In the genomic region with DNA sequence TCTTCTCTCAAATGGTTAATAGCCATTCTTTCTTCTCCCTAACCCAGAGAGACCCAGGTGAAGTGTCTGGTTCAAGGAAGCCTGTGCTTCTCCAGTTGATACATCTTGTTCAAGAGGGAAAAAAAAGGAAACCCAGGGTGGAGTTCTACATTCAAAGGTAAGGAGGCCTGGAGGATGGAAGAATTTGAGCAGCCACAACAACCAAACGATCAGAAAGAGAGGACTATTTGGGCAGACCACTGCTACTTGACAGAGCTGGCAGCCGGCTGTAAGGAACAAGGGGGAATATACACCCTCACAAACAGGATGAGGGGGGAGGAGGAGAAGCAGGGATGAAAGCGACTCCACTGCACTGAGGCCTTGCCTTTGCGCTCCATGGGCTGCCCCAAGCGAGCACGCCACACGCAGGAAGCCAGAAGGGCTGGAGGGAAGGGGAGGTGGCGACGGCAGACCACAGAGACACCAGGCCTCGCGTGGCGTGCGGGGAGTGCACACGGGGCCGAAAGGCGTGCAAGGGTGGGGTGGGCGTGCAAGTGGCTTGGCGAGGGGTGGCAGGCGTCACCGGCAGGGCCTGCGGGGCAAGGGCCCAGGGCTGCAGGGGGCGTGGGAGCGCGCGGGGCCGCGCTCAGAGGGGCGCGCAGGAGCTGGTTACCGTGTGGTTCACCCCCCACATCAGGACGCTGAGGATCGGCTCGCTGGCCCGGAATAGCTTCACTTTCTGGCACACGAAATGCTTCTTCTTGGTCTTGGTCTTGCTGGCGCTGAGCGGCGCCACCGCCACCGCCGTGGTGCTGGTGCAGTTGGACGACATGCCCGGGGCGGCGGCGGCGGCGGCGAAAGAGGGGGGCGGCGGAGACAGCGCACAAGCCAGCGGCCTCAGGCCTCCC, we compare ENCODE assay signal across 8 cellular contexts. TPM values are rescaled to one million over a fixed set of nuclear protein-coding genes. Genes with fewer than 3 reads are reported as not detected.
DNase-seq lines count a peak whose midpoint lies in the region; ATAC-seq and TF ChIP-seq lines count a peak whose summit lies in the region.

No MANE protein-coding gene starts in this region.

- no peaks in the 10 kb centered on the region for H3K9me3 Mint-ChIP-seq in immature natural killer cell

- intact Hi-C loops in spleen (cut with DNase I; ENCODE audit: low total_unique reads) = no loop called here

- no peak for TF ChIP-seq POLR2A in spleen (IDR thresholded peaks at IDR 0.05)

- no peaks in the 10 kb centered on the region for H3K27me3 ChIP-seq in HUES48 (ENCODE audit: control insufficient read depth, insufficient read depth, low read length)
- no peaks in the 10 kb centered on the region for H3K27me3 ChIP-seq in brain microvascular endothelial cell (replicated peaks)
- H3K27me3 ChIP-seq in spleen (replicated peaks in 1 of 7) = no peaks in the 10 kb centered on the region

- H3K27me3 Mint-ChIP-seq in immature natural killer cell (ENCODE audit: low read depth in 3 of 3) = peaks cover 0 to 6% (median 4%) of the 10 kb centered on the region in 3 donors

- H3K9me3 ChIP-seq in HUES48 (ENCODE audit: control insufficient read depth, insufficient read depth, low read length) (no peaks in the 10 kb centered on the region), spleen (no peaks in the 10 kb centered on the region)

- H3K4me1 ChIP-seq in HUES48 (ENCODE audit: control insufficient read depth, insufficient read depth, low read length) (peaks cover 12% of the 10 kb centered on the region; the same call in 1 of the 2 replicates), spleen (peaks cover 15 to 60% (median 40%) of the 10 kb centered on the region in 6 donors)

- peak overlapping the region; percentile 76 for H3K27ac ChIP-seq in HUES48 (ENCODE audit: low read depth, low read length)
- H3K27ac ChIP-seq in brain microvascular endothelial cell = peak overlapping the region; percentile 100
- H3K27ac ChIP-seq in spleen = peak overlapping the region; percentile 96 to 100 (median 99)

- peaks cover 38 to 46% of the 10 kb centered on the region in 2 donors for H3K4me1 Mint-ChIP-seq in immature natural killer cell

- in situ Hi-C loops in Caki2 (cut with HindIII; ENCODE audit: low pct_unique_long_range_greater_than_20kb, low sequenced_read_pairs) (no loop called here), brain microvascular endothelial cell (cut with HindIII; ENCODE audit: low pct_ligation_motif_present, low sequenced_read_pairs) (no loop called here)

- DNase-seq in Caki2 (ENCODE audit: low read depth) = peak; percentile 57
- DNase-seq in T-helper 9 cell = peak; percentile 51
- DNase-seq in brain microvascular endothelial cell = peak; percentile 33
- DNase-seq in immature natural killer cell = peak; percentile 66 to 72 (median 70)
- DNase-seq in spleen = peak; percentile 91

- H3K4me3 ChIP-seq in HUES48 (ENCODE audit: low read depth, low read length) (peak overlapping the region; percentile 84), brain microvascular endothelial cell (ENCODE audit: low read depth, low read length) (peak overlapping the region; percentile 88), spleen (peak overlapping the region; percentile 86 to 96 (median 92))

- H3K4me3 Mint-ChIP-seq in immature natural killer cell = peak overlapping the region; percentile 90 to 97 (median 94)

- peak overlapping the region; percentile 58; the same call in 1 of the 2 replicates for H3K9ac ChIP-seq in HUES48 (ENCODE audit: low read depth, low read length)

- WGBS in spleen, 5 donors = 0 to 2% (median 0%) methylated on average over 7 to 53 of the region's 53 CpGs

- H3K36me3 ChIP-seq in HUES48 (ENCODE audit: control insufficient read depth, insufficient read depth, low read length) (peaks cover 38% of the 10 kb centered on the region), brain microvascular endothelial cell (replicated peaks) (peaks cover 18% of the 10 kb centered on the region), spleen (peaks cover 0 to 51% (median 30%) of the 10 kb centered on the region in 6 donors)

- H3K27ac Mint-ChIP-seq in immature natural killer cell = peak overlapping the region; percentile 86 to 96 (median 92)

- peaks cover 4 to 23% (median 15%) of the 10 kb centered on the region in 3 donors for H3K36me3 Mint-ChIP-seq in immature natural killer cell

- peak; percentile 13 for ATAC-seq in GM21381 (IDR thresholded peaks at IDR 0.05; ENCODE audit: unreplicated experiment)
- ATAC-seq in HG02610 (IDR thresholded peaks at IDR 0.05; ENCODE audit: unreplicated experiment) = no peak

- TF ChIP-seq CTCF in brain microvascular endothelial cell (IDR thresholded peaks at IDR 0.05; ENCODE audit: low read depth, low read length, missing control alignments) (no peak), spleen (IDR thresholded peaks at IDR 0.05 in 8 of 11, conservative IDR thresholded peaks at IDR 0.05 in 3 of 11) (no peak)

RNA-seq across cellular contexts. Expression of gene PIP4K2B, which starts 0.5 kb away (rescaled TPM):
- total RNA-seq in Caki2 (2014; rRNA removed; shearing (Covaris generic); ENCODE audit: low replicate concordance) = 50.6 and 89.8 TPM in 2 replicates
- polyA plus RNA-seq in immature natural killer cell (10 to 100 TPM in 2 of 3 donors, 1 to 10 TPM in 1; 6.2 to 15.4 (median 12.5) TPM), spleen (10 to 100 TPM; 11.4 to 21.3 (median 12.2) TPM)
- 10 to 100 TPM; 30.9 to 48.4 (median 42.9) TPM for total RNA-seq in spleen

RNA-seq across cellular contexts. Expression of gene CWC25, which starts 26.3 kb away (rescaled TPM):
- total RNA-seq in Caki2 (2014; rRNA removed; shearing (Covaris generic); ENCODE audit: low replicate concordance) = 15.2 and 21.9 TPM in 2 replicates
- polyA plus RNA-seq in immature natural killer cell = 10 to 100 TPM in 1 of 3 donors, 1 to 10 TPM in 2; 4.3 to 11.1 (median 5.2) TPM
- 10 to 100 TPM; 23.6 to 32.8 (median 28.3) TPM for total RNA-seq in spleen
- polyA plus RNA-seq in spleen = 10 to 100 TPM; 14.7 to 26.7 (median 25.1) TPM

RNA-seq across cellular contexts. Expression of gene PSMB3, which starts 46.3 kb away (rescaled TPM):
- total RNA-seq in Caki2 (2014; rRNA removed; shearing (Covaris generic); ENCODE audit: low replicate concordance) = 364 and 410 TPM in 2 replicates
- 100 to 1,000 TPM; 509 to 821 (median 662) TPM for polyA plus RNA-seq in immature natural killer cell
- 100 to 1,000 TPM; 119 to 182 (median 162) TPM for total RNA-seq in spleen
- 100 to 1,000 TPM; 199 to 235 (median 214) TPM for polyA plus RNA-seq in spleen

RNA-seq across cellular contexts. Expression of gene PCGF2, which starts 50.7 kb away (rescaled TPM):
- total RNA-seq in Caki2 (2014; rRNA removed; shearing (Covaris generic); ENCODE audit: low replicate concordance) = 0.88 and 7.0 TPM in 2 replicates
- polyA plus RNA-seq in immature natural killer cell (not detected), spleen (10 to 100 TPM; 13.7 to 28.5 (median 25.7) TPM)
- 10 to 100 TPM; 13.1 to 57.6 (median 25.7) TPM for total RNA-seq in spleen

RNA-seq across cellular contexts. Expression of gene RPL23, which starts 54.7 kb away (rescaled TPM):
- total RNA-seq in Caki2 (2014; rRNA removed; shearing (Covaris generic); ENCODE audit: low replicate concordance) = 1,156 and 1,210 TPM in 2 replicates
- polyA plus RNA-seq in immature natural killer cell (100 to 1,000 TPM; 285 to 713 (median 532) TPM), spleen (1,000 to 10,000 TPM; 5,045 to 6,883 (median 6,622) TPM)
- total RNA-seq in spleen = 1,000 to 10,000 TPM; 1,006 to 1,826 (median 1,444) TPM

Comparison
In these comparisons a context has a peak if more than half of its experiments do, and no peak if none do; other contexts are left out.
1. DNase-seq: peak in every context shown above with its lines; median percentile 91 in spleen; 70 in immature natural killer cell; 57 in Caki2; 51 in T-helper 9 cell; 33 in brain microvascular endothelial cell.